8 cellular contexts compared by ENCODE assay signal in the genomic region with DNA sequence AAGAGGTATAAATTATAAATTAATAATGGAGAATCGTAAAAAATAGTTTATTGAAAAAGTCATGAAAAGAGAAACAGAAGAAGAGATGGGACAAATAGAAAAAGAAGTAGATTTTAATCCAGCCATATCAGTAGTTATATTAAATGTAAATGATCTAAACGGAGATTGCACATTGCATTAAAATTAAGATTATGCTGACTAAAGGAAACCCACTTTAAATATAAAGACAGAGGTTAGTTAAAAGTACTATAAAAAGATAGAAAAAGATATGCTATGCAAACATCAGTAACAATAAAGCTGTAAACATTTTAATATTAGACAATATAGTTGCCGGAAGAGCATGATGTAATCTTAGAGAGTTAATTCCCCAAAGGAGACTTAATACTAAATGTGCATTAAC.
"Had no signal": no experiment of that assay in that cellular context is flagged by ENCODE, and none has a peak within 500 bp of the region (broad histone marks: within the 10 kb centered on the region; RNA-seq: fewer than 3 reads in every experiment).

No MANE protein-coding gene starts in this region.

- H3K9me3 ChIP-seq: HAP-1 had no signal

- H3K4me3 ChIP-seq: GM23248, HAP-1 had no signal

- DNase-seq: GM23248, GOT3, H7, HFFc6, KG1 had no signal

- H3K36me3 ChIP-seq: HAP-1 had no signal

- H2AFZ ChIP-seq: GM23248 had no signal

- H3K27ac ChIP-seq: GM23248, HL-60 had no signal

- ATAC-seq: HCT116 had no signal

- H3K9ac ChIP-seq: GM23248 had no signal
